Comparison of ENCODE assay signal across 1 cellular context in genomic region chr10:35409094-35409582, GRCh38.
TF ChIP-seq lines count a peak whose summit lies in the region.

No MANE protein-coding gene starts in this region.

TF ChIP-seq in WTC11, 78 proteins besides CTCF, POLR2A, EP300 and RAD21 (continued from another document):
- TF ChIP-seq ZNF671 (CRISPR knock-in tag; IDR thresholded peaks at IDR 0.05) (no peak), E2F4 (CRISPR knock-in tag; IDR thresholded peaks at IDR 0.05; ENCODE audit: borderline replicate concordance, low read depth) (no peak), ELF4 (CRISPR knock-in tag; IDR thresholded peaks at IDR 0.05; ENCODE audit: low read depth) (no peak)
